ENCODE assay signal across 1 cellular context in the genomic region with DNA sequence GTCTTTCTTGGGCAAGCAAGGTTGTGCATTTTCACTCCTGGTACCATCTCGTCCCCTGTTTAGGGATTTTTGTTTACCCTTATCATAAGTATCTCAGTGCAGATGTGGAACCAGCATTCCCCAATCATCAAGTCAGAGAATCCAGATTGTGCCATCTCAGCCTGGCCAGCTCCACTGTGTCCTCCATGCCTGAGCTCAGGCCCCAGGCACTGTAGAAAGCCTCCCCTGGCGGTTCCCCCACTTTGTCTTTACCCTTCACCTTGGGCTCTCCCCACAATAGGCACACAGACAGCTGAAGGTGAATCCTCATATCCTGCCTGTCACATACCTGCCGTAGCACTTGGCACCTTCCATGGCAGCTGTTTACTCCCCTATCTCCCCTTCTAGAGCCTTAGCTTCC.
TF ChIP-seq lines count a peak whose summit lies in the region.

No MANE protein-coding gene starts in this region.

TF ChIP-seq in GM23338, 12 proteins besides CTCF, POLR2A, EP300 and RAD21 (continued from another document):
- TF ChIP-seq, protein P1, sequence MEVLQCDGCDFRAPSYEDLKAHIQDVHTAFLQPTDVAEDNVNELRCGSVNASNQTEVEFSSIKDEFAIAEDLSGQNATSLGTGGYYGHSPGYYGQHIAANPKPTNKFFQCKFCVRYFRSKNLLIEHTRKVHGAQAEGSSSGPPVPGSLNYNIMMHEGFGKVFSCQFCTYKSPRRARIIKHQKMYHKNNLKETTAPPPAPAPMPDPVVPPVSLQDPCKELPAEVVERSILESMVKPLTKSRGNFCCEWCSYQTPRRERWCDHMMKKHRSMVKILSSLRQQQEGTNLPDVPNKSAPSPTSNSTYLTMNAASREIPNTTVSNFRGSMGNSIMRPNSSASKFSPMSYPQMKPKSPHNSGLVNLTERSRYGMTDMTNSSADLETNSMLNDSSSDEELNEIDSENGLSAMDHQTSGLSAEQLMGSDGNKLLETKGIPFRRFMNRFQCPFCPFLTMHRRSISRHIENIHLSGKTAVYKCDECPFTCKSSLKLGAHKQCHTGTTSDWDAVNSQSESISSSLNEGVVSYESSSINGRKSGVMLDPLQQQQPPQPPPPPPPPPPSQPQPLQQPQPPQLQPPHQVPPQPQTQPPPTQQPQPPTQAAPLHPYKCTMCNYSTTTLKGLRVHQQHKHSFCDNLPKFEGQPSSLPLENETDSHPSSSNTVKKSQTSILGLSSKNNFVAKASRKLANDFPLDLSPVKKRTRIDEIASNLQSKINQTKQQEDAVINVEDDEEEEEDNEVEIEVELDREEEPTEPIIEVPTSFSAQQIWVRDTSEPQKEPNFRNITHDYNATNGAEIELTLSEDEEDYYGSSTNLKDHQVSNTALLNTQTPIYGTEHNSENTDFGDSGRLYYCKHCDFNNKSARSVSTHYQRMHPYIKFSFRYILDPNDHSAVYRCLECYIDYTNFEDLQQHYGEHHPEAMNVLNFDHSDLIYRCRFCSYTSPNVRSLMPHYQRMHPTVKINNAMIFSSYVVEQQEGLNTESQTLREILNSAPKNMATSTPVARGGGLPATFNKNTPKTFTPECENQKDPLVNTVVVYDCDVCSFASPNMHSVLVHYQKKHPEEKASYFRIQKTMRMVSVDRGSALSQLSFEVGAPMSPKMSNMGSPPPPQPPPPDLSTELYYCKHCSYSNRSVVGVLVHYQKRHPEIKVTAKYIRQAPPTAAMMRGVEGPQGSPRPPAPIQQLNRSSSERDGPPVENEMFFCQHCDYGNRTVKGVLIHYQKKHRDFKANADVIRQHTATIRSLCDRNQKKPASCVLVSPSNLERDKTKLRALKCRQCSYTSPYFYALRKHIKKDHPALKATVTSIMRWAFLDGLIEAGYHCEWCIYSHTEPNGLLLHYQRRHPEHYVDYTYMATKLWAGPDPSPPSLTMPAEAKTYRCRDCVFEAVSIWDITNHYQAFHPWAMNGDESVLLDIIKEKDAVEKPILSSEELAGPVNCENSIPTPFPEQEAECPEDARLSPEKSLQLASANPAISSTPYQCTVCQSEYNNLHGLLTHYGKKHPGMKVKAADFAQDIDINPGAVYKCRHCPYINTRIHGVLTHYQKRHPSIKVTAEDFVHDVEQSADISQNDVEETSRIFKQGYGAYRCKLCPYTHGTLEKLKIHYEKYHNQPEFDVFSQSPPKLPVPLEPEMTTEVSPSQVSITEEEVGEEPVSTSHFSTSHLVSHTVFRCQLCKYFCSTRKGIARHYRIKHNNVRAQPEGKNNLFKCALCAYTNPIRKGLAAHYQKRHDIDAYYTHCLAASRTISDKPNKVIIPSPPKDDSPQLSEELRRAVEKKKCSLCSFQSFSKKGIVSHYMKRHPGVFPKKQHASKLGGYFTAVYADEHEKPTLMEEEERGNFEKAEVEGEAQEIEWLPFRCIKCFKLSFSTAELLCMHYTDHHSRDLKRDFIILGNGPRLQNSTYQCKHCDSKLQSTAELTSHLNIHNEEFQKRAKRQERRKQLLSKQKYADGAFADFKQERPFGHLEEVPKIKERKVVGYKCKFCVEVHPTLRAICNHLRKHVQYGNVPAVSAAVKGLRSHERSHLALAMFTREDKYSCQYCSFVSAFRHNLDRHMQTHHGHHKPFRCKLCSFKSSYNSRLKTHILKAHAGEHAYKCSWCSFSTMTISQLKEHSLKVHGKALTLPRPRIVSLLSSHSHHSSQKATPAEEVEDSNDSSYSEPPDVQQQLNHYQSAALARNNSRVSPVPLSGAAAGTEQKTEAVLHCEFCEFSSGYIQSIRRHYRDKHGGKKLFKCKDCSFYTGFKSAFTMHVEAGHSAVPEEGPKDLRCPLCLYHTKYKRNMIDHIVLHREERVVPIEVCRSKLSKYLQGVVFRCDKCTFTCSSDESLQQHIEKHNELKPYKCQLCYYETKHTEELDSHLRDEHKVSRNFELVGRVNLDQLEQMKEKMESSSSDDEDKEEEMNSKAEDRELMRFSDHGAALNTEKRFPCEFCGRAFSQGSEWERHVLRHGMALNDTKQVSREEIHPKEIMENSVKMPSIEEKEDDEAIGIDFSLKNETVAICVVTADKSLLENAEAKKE (CRISPR knock-in tag; IDR thresholded peaks at IDR 0.05) = no peak
- TF ChIP-seq POLR2AphosphoS5 (IDR thresholded peaks at IDR 0.05; ENCODE audit: low read depth) (no peak), EZH2phosphoT487 (IDR thresholded peaks at IDR 0.05; ENCODE audit: unreplicated experiment) (no peak), EZH2 (IDR thresholded peaks at IDR 0.05; ENCODE audit: low read depth, unreplicated experiment) (no peak), NANOG (IDR thresholded peaks at IDR 0.05; ENCODE audit: borderline replicate concordance) (no peak)
- TF ChIP-seq, protein P2, sequence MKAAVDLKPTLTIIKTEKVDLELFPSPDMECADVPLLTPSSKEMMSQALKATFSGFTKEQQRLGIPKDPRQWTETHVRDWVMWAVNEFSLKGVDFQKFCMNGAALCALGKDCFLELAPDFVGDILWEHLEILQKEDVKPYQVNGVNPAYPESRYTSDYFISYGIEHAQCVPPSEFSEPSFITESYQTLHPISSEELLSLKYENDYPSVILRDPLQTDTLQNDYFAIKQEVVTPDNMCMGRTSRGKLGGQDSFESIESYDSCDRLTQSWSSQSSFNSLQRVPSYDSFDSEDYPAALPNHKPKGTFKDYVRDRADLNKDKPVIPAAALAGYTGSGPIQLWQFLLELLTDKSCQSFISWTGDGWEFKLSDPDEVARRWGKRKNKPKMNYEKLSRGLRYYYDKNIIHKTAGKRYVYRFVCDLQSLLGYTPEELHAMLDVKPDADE (IDR thresholded peaks at IDR 0.05) = no peak
